In the genomic region with DNA sequence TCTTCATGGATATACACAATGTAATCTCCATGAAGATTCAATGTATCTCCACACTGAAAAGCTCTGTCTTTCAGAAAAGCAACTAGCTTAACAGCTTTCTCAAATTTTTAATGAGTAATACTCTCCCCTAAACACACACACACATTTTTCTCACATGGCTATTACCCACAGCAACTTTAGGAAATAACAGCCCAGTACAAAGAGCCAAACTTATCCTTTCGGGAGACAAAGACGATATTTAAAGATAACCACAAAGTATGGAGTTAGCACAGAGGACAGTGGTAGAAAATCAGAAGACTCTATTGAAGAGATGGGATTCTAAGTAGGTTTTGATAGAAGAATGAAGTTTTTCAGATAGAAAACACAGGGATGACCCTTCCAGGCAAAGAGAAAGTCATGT, we compare ENCODE assay signal across 25 cellular contexts.
A peak's percentile ranks its signal among the peaks of the same experiment; 100 is the strongest.
DNase-seq lines count a peak whose midpoint lies in the region; ATAC-seq and TF ChIP-seq lines count a peak whose summit lies in the region.
"Had no signal": no experiment of that assay in that cellular context is flagged by ENCODE, and none has a peak within 500 bp of the region (broad histone marks: within the 10 kb centered on the region; RNA-seq: fewer than 3 reads in every experiment).

No MANE protein-coding gene starts in this region.

- H2AK5ac ChIP-seq in IMR-90 (ENCODE audit: low read depth, low read length): peak overlapping the region; percentile 63; the same call in 1 of the 2 replicates

- H3K9ac ChIP-seq in IMR-90 (ENCODE audit: low read depth, low read length): no peak overlapping the region

- no peaks in the 10 kb centered on the region for H3K79me1 ChIP-seq in IMR-90 (ENCODE audit: low read depth in 1 of 2, low read length in 2 of 2)

- peaks cover 14% of the 10 kb centered on the region for H3K9me1 ChIP-seq in IMR-90 (ENCODE audit: insufficient read depth, low read length)

- peak overlapping the region; percentile 61; the same call in 1 of the 2 replicates for H4K5ac ChIP-seq in IMR-90 (ENCODE audit: low read depth, low read length)

- peak overlapping the region; percentile 8; the same call in 1 of the 2 replicates for H3K4ac ChIP-seq in IMR-90 (ENCODE audit: low read depth, low read length)

- H2BK15ac ChIP-seq in IMR-90 (ENCODE audit: low read depth, low read length): peak overlapping the region; percentile 27; the same call in 1 of the 3 replicates

- no peaks in the 10 kb centered on the region for H3K9me3 ChIP-seq in IMR-90 (ENCODE audit: control insufficient read depth, insufficient read depth, low read length)
- H3K9me3 ChIP-seq in ascending aorta: no peaks in the 10 kb centered on the region
- no peaks in the 10 kb centered on the region for H3K9me3 ChIP-seq in uterus
- H3K9me3 ChIP-seq: heart right ventricle, mucosa of descending colon, suprapubic skin had no signal

- H3K36me3 ChIP-seq in IMR-90 (ENCODE audit: control insufficient read depth, insufficient read depth, low read length) (no peaks in the 10 kb centered on the region), ascending aorta (no peaks in the 10 kb centered on the region), uterus (no peaks in the 10 kb centered on the region)
- H3K36me3 ChIP-seq: heart right ventricle, suprapubic skin had no signal

- H2AFZ ChIP-seq in IMR-90 (replicated peaks; ENCODE audit: low read length, poor library complexity): no peak overlapping the region
- H2AFZ ChIP-seq: PC-9 had no signal

- H3K23ac ChIP-seq in IMR-90 (ENCODE audit: low read depth, low read length): no peak overlapping the region

- no peak overlapping the region for H4K91ac ChIP-seq in IMR-90 (ENCODE audit: insufficient read depth, low read depth, low read length)

- peak; percentile 31 for DNase-seq in IMR-90
- no peak for DNase-seq in ascending aorta (ENCODE audit: low spot score in 2 of 2)
- peak; percentile 99 for DNase-seq in foreskin melanocyte
- no peak for DNase-seq in uterus
- DNase-seq in T1000 (lab: John Stamatoyannopoulos, UW): no peak
- DNase-seq: activated CD4-positive, alpha-beta T cell treated with anti-CD3 and anti-CD28 coated beads for 1 hour; activated CD8-positive, alpha-beta T cell treated with anti-CD3 and anti-CD28 coated beads, Interleukin-2, amount 10 ng/mL, durations not matched to agents 7 days and 5 days; activated T-cell treated with anti-CD3 and anti-CD28 coated beads for 4 hours; Calu3; cerebellar nuclear complex; DMS79 treated with DMSO at 0.1 percent for 48 hours; mucosa of descending colon; NCI-H1092; NCI-H1694 treated with DMSO at 0.1 percent for 48 hours; NCI-H524; NK-92 treated with Interleukin-12 subunit alpha and Interleukin-12 subunit beta, amount 100 ng/mL, for 24 hours; PC-9; SIG-M5; stimulated activated CD4-positive, alpha-beta T cell treated with anti-CD3 and anti-CD28 coated beads, Interleukin-12 subunit alpha, Interleukin-12 subunit beta, amount 100 ng/mL, for 4 hours; stimulated activated CD4-positive, alpha-beta T cell treated with anti-CD3 and anti-CD28 coated beads, Interleukin-4, amount 100 ng/mL, for 4 hours; stimulated activated naive B cell treated with anti-CD40 and anti-IgM and Interleukin-4, amounts not matched to agents 10 μg/mL and 1 μg/mL and 100 μg/mL, for 72 hours had no signal

- peak overlapping the region; percentile 54; the same call in 1 of the 2 replicates for H2BK20ac ChIP-seq in IMR-90 (ENCODE audit: low read depth, low read length)

- 0 out of 2 replicates have a peak, but pooled peaks cover 3% of the 10 kb centered on the region for H4K20me1 ChIP-seq in IMR-90 (ENCODE audit: insufficient read depth, low read length)

- H3K56ac ChIP-seq in IMR-90 (ENCODE audit: extremely low read depth, insufficient read depth, low read length): no peak overlapping the region

- in situ Hi-C loops in IMR-90 (cut with MboI; ENCODE audit: low sequenced_read_pairs): no loop called here

- intact Hi-C loops in IMR-90 (cut with micrococcal nuclease) (loop anchor here (1.0 to 10.0 kb wide), 2 partner anchors 133 to 395 kb away; no protein-coding TSS in a partner anchor), ascending aorta (cut with DNase I) (loop anchor here (2.0 to 10.0 kb wide), 4 partner anchors 110 to 457 kb away; no protein-coding TSS in a partner anchor), uterus (cut with DNase I; ENCODE audit: low total_unique reads) (loop anchor here (10.0 kb wide), 1 partner anchor 383 kb away; no protein-coding TSS in a partner anchor)

- no peak for ATAC-seq in IMR-90 (ENCODE audit: low read depth)
- no peak for ATAC-seq in HG03520 (IDR thresholded peaks at IDR 0.05; ENCODE audit: unreplicated experiment)
- no peak for ATAC-seq in GM18907 (IDR thresholded peaks at IDR 0.05; ENCODE audit: unreplicated experiment)
- ATAC-seq: activated CD8-positive, alpha-beta T cell treated with anti-CD3 and anti-CD28 coated beads, Interleukin-2, amount 10 ng/mL, durations not matched to agents 7 days and 5 days; mucosa of descending colon; stimulated activated naive B cell treated with anti-CD40 and anti-IgM and Interleukin-4, amounts not matched to agents 10 μg/mL and 1 μg/mL and 100 μg/mL, for 72 hours had no signal

- H2BK120ac ChIP-seq in IMR-90 (ENCODE audit: low read depth, low read length): peak overlapping the region; percentile 4; the same call in 1 of the 2 replicates

- H3K27ac ChIP-seq in IMR-90 (ENCODE audit: insufficient read depth, low read length) (no peak overlapping the region), ascending aorta (peak overlapping the region; percentile 45 to 87), uterus (peak overlapping the region; percentile 78 to 88)
- H3K27ac ChIP-seq: PC-9 had no signal

- H3K27me3 ChIP-seq in IMR-90 (ENCODE audit: control insufficient read depth, insufficient read depth, low read length) (no peaks in the 10 kb centered on the region), ascending aorta (no peaks in the 10 kb centered on the region), uterus (no peaks in the 10 kb centered on the region)
- H3K27me3 ChIP-seq: heart right ventricle, suprapubic skin had no signal

- TF ChIP-seq CTCF in IMR-90 (conservative IDR thresholded peaks at IDR 0.05; ENCODE audit: low read depth, low read length) (no peak), ascending aorta (IDR thresholded peaks at IDR 0.05) (no peak), uterus (IDR thresholded peaks at IDR 0.05) (no peak)

- peak overlapping the region; percentile 69; the same call in 1 of the 2 replicates for H3K18ac ChIP-seq in IMR-90 (ENCODE audit: low read depth, low read length)

- H3K14ac ChIP-seq in IMR-90 (replicated peaks; ENCODE audit: low read depth, low read length): peak overlapping the region; percentile 14; the same call in 1 of the 2 replicates

- dilution Hi-C loops in IMR-90 (cut with HindIII; ENCODE audit: low sequenced_read_pairs, unreplicated experiment): no loop called here

- TF ChIP-seq POLR2A in IMR-90 (IDR thresholded peaks at IDR 0.05; ENCODE audit: low read depth, low read length): no peak
- no peak for TF ChIP-seq POLR2A in uterus (IDR thresholded peaks at IDR 0.05)

- no peak overlapping the region for H3K4me3 ChIP-seq in IMR-90 (ENCODE audit: insufficient read depth, low read depth, low read length)
- H3K4me3 ChIP-seq in ascending aorta: no peak overlapping the region
- H3K4me3 ChIP-seq in uterus: no peak overlapping the region
- H3K4me3 ChIP-seq: heart right ventricle, mucosa of descending colon, PC-9, suprapubic skin had no signal

- H3K4me2 ChIP-seq in IMR-90 (ENCODE audit: low read depth, low read length): no peak overlapping the region; the same call in 1 of the 2 replicates
- H3K4me2 ChIP-seq: PC-9 had no signal

- H3K4me1 ChIP-seq in IMR-90 (ENCODE audit: control insufficient read depth, insufficient read depth, low read length) (peaks cover 15% of the 10 kb centered on the region), ascending aorta (peaks cover 3 to 17% of the 10 kb centered on the region in 2 donors), uterus (no peaks in the 10 kb centered on the region)

- H2AK9ac ChIP-seq in IMR-90 (replicated peaks; ENCODE audit: low read depth, low read length, poor library complexity): no peak overlapping the region

- no CpG with 5 or more reads among the region's 2 CpGs for WGBS in IMR-90 (ENCODE audit: extremely low coverage in 2 of 2, insufficient read length in 1 of 2), 2 experiments

- POLR2A ChIA-PET in IMR-90 (lab: Charles Lee; ENCODE audit: unreplicated experiment): no interaction called here

- BruUV-seq in IMR-90 (replicated peaks; lab: Mats Ljungman, UMichigan): no TSS peak

- TF ChIP-seq RAD21 in IMR-90 (IDR thresholded peaks at IDR 0.05; ENCODE audit: low read length): no peak

- CTCF ChIA-PET in IMR-90 (lab: Yijun Ruan, JAX): interaction anchor here (0.7 to 1.1 kb wide), 2 partner anchors 15 to 48 kb away, joined by 3 read pairs; no protein-coding TSS in a partner anchor

- no peak overlapping the region for H2BK5ac ChIP-seq in IMR-90 (ENCODE audit: low read depth, low read length, poor library complexity, severe bottlenecking)

- H4K8ac ChIP-seq in IMR-90 (ENCODE audit: low read depth in 2 of 2, low read length in 2 of 2): no peak overlapping the region

TF ChIP-seq in IMR-90, 13 proteins besides CTCF, POLR2A, EP300 and RAD21 (continues in another document):
- TF ChIP-seq, protein P1, sequence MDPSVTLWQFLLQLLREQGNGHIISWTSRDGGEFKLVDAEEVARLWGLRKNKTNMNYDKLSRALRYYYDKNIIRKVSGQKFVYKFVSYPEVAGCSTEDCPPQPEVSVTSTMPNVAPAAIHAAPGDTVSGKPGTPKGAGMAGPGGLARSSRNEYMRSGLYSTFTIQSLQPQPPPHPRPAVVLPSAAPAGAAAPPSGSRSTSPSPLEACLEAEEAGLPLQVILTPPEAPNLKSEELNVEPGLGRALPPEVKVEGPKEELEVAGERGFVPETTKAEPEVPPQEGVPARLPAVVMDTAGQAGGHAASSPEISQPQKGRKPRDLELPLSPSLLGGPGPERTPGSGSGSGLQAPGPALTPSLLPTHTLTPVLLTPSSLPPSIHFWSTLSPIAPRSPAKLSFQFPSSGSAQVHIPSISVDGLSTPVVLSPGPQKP (IDR thresholded peaks at IDR 0.05; ENCODE audit: borderline replicate concordance, low read depth, low read length): no peak
- no peak for TF ChIP-seq CHD1 (IDR thresholded peaks at IDR 0.05; ENCODE audit: low read depth, low read length)
- TF ChIP-seq BHLHE40 (IDR thresholded peaks at IDR 0.05; ENCODE audit: low read depth, low read length): no peak
- TF ChIP-seq NFE2L2 (IDR thresholded peaks at IDR 0.05; ENCODE audit: low read depth, low read length): no peak
- TF ChIP-seq, protein P2, sequence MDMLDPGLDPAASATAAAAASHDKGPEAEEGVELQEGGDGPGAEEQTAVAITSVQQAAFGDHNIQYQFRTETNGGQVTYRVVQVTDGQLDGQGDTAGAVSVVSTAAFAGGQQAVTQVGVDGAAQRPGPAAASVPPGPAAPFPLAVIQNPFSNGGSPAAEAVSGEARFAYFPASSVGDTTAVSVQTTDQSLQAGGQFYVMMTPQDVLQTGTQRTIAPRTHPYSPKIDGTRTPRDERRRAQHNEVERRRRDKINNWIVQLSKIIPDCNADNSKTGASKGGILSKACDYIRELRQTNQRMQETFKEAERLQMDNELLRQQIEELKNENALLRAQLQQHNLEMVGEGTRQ (IDR thresholded peaks at IDR 0.05; ENCODE audit: low read depth, low read length): no peak
- no peak for TF ChIP-seq SMC3 (IDR thresholded peaks at IDR 0.05; ENCODE audit: low read depth, low read length)
- no peak for TF ChIP-seq RFX5 (IDR thresholded peaks at IDR 0.05; ENCODE audit: low read depth, low read length)

Comparison
In these comparisons a context has a peak if more than half of its experiments do, and no peak if none do; other contexts are left out.
1. DNase-seq: peak in IMR-90 (single experiment) and foreskin melanocyte (single experiment); none in ascending aorta (0 of 2), uterus (0 of 2) and T1000 (single experiment).